1 cellular context compared by ENCODE assay signal in the genomic region with DNA sequence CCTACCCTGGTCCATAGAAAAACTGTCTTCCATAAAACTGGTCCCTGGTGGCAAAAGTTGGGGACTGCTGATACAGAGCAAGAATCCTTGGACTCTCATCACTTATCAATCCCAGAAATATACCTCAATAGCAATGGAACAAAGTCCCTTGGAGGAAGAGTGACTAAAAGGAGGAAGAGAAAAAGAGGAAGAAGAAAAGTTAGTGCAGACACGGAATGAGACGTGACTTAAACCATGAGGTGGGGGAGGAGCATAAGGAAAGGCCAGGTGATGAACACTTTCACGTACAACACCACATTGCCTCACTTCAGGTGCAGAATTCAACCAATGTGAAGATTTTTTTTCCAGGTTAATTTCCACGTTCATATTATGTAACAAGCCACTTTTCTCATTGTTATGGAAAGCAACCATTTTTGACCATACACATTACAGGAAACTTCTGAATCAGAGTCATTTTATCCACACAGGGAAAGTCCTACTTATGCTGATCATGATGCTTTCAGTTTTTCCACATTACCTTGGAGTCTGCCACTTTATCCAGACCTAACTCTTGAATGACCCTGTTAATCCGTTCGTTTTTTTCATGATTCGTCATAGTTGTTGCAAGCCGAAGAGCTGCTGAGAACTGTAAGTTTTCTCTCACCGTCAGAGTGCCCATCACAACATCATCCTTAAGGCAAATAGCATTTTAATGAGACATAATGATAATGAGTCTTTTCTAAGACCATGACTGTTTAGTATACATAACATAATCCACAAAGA.
TF ChIP-seq lines count a peak whose summit lies in the region.

No MANE protein-coding gene starts in this region.

TF ChIP-seq in K562, 482 proteins besides CTCF, POLR2A, EP300 and RAD21:
- TF ChIP-seq SPI1 (IDR thresholded peaks at IDR 0.05; ENCODE audit: borderline replicate concordance, low read depth, low read length) (0 out of 2 replicates have a peak, but pooled peaks have one; percentile 14), CSDE1 (IDR thresholded peaks at IDR 0.05) (no peak)
